Comparison of ENCODE assay signal across 16 cellular contexts in genomic region chr11:120842195-120842594, GRCh38.
A peak's percentile ranks its signal among the peaks of the same experiment; 100 is the strongest.
DNase-seq lines count a peak whose midpoint lies in the region; ATAC-seq, FAIRE-seq and TF ChIP-seq lines count a peak whose summit lies in the region.
"Had no signal": no experiment of that assay in that cellular context is flagged by ENCODE, and none has a peak within 500 bp of the region (broad histone marks: within the 10 kb centered on the region; RNA-seq: fewer than 3 reads in every experiment).

No MANE protein-coding gene starts in this region.

- no peaks in the 10 kb centered on the region for H3K79me2 ChIP-seq in H1 (ENCODE audit: control insufficient read depth in 1 of 2, insufficient read depth in 2 of 2, low read length in 2 of 2)

- no peak overlapping the region for H2BK5ac ChIP-seq in H1 (ENCODE audit: low read depth, low read length)

- H3K9me3 ChIP-seq in H1 (ENCODE audit: insufficient read depth in 2 of 2, low read depth in 1 of 2, low read length in 1 of 2), result no peaks in the 10 kb centered on the region
- H3K9me3 ChIP-seq: BLaER1 had no signal

- H3K27me3 ChIP-seq in H1 (replicated peaks in 1 of 4; ENCODE audit: control insufficient read depth in 3 of 4, extremely low read depth in 1 of 4, insufficient read depth in 3 of 4, low read length in 3 of 4), result peaks cover 0 to 2% (median 0%) of the 10 kb centered on the region in 4 experiments; a peak in 1 of 7 replicates
- H3K27me3 ChIP-seq: BLaER1 had no signal

- no peak overlapping the region for H3K4me2 ChIP-seq in H1 (ENCODE audit: insufficient read depth in 1 of 2, low read depth in 2 of 2, low read length in 2 of 2)
- H3K4me2 ChIP-seq: BLaER1, KMS-11 had no signal

- no peak overlapping the region for H3K27ac ChIP-seq in H1 (ENCODE audit: low read depth, low read length)
- H3K27ac ChIP-seq: BLaER1, KMS-11 had no signal

- no peak overlapping the region for H3K23ac ChIP-seq in H1 (ENCODE audit: insufficient read length)

- TF ChIP-seq CTCF in H1 (IDR thresholded peaks at IDR 0.05; ENCODE audit: control extremely low read depth in 1 of 3, insufficient read depth in 1 of 3, low read depth in 1 of 3, low read length in 3 of 3), result no peak

- no peak for TF ChIP-seq RAD21 in H1 (IDR thresholded peaks at IDR 0.05 in 1 of 2, conservative IDR thresholded peaks at IDR 0.05 in 1 of 2; ENCODE audit: low read depth in 2 of 2, low read length in 2 of 2)

- no peak overlapping the region for H2BK12ac ChIP-seq in H1 (ENCODE audit: low read depth, low read length)

- no peaks in the 10 kb centered on the region; the same call in 1 of the 2 replicates for H3K23me2 ChIP-seq in H1 (ENCODE audit: low read depth, low read length)

- no peak overlapping the region for H3K56ac ChIP-seq in H1 (replicated peaks; ENCODE audit: insufficient read length, low read depth, low read length)

- FAIRE-seq in H1 (lab: Jason Lieb, UNC), result no peak
- FAIRE-seq: GM12878, GM18507, H54, HTR-8/SVneo had no signal

- no peak overlapping the region for H2AK5ac ChIP-seq in H1 (ENCODE audit: low read depth, low read length)

- H2BK20ac ChIP-seq in H1 (ENCODE audit: low read length), result no peak overlapping the region

- H4K20me1 ChIP-seq in H1 (replicated peaks in 1 of 2; ENCODE audit: control insufficient read depth in 1 of 2, insufficient read depth in 2 of 2, low read length in 2 of 2), result no peaks in the 10 kb centered on the region
- H4K20me1 ChIP-seq: BLaER1 had no signal

- no peak for ATAC-seq in stimulated activated naive CD8-positive, alpha-beta T cell treated with anti-CD3 and anti-CD28 coated beads, Interleukin-15, Interleukin-2, amounts not matched to agents 100 U/mL and 50 U/mL, for 24 hours
- no peak for ATAC-seq in HG02981 (IDR thresholded peaks at IDR 0.05; ENCODE audit: unreplicated experiment)
- ATAC-seq: GM12878 had no signal

- no peak overlapping the region; the same call in 1 of the 2 replicates for H2AFZ ChIP-seq in H1 (ENCODE audit: low read length)

- H2BK15ac ChIP-seq in H1 (ENCODE audit: low read length), result no peak overlapping the region

- H3K9ac ChIP-seq in H1 (replicated peaks in 1 of 4; ENCODE audit: extremely low read depth in 1 of 4, low read depth in 3 of 4, low read length in 3 of 4), result no peak overlapping the region
- H3K9ac ChIP-seq: BLaER1, KMS-11 had no signal

- CTCF ChIA-PET in H1 (lab: Charles Lee; ENCODE audit: partially characterized antibody), result interaction anchor here (0.9 to 2.2 kb wide), 7 partner anchors 9 to 210 kb away, joined by 3 to 10 read pairs (median 3); no protein-coding TSS in a partner anchor

- no peak overlapping the region for H3K4ac ChIP-seq in H1 (replicated peaks; ENCODE audit: insufficient read length, low read depth, low read length)

- H4K8ac ChIP-seq in H1 (ENCODE audit: extremely low read depth, insufficient read depth, low read length), result no peak overlapping the region

- WGBS in H1 (ENCODE audit: extremely low coverage in 1 of 2, insufficient coverage in 1 of 2, insufficient read length in 1 of 2, insufficient replicate concordance in 2 of 2, low coverage in 1 of 2, low lambda C conversion rate in 2 of 2, missing lambda C conversion rate in 1 of 2), 2 experiments, result 89% methylated on average over 1 of the region's 1 CpG; no CpG with 5 or more reads in 1 of the 2 experiments

- POLR2A ChIA-PET in H1 (lab: Charles Lee; ENCODE audit: partially characterized antibody), result no interaction called here

- no peak for TF ChIP-seq EP300 in H1 (IDR thresholded peaks at IDR 0.05; ENCODE audit: borderline replicate concordance in 1 of 2, low read depth in 2 of 2, low read length in 2 of 2)

- H3K36me3 ChIP-seq in H1 (ENCODE audit: control insufficient read depth in 2 of 4, insufficient read depth in 4 of 4, low read length in 3 of 4), result no peaks in the 10 kb centered on the region
- H3K36me3 ChIP-seq: BLaER1 had no signal

- no peak for TF ChIP-seq POLR2A in H1 (IDR thresholded peaks at IDR 0.05; ENCODE audit: control extremely low read depth in 1 of 2, low read depth in 2 of 2, low read length in 2 of 2)

- H3K79me1 ChIP-seq in H1 (ENCODE audit: low read depth, low read length), result no peaks in the 10 kb centered on the region; the same call in 1 of the 2 replicates

- H3K4me1 ChIP-seq in H1 (replicated peaks in 1 of 4; ENCODE audit: control insufficient read depth in 3 of 4, insufficient read depth in 4 of 4, low read length in 3 of 4), result no peaks in the 10 kb centered on the region

- H3K14ac ChIP-seq in H1 (ENCODE audit: insufficient read length), result no peak overlapping the region

- no peak overlapping the region for H4K5ac ChIP-seq in H1 (ENCODE audit: insufficient read length, low read depth, low read length)

- DNase-seq in CMK (ENCODE audit: low read depth), result peak; percentile 12
- DNase-seq in EH (ENCODE audit: low read depth), result peak; percentile 2
- DNase-seq in LHCN-M2 (ENCODE audit: low read depth), result peak; percentile 3
- no peak for DNase-seq in H1 (ENCODE audit: low read depth in 1 of 2, low spot score in 2 of 2)
- DNase-seq in stimulated activated naive CD8-positive, alpha-beta T cell treated with anti-CD3 and anti-CD28 coated beads, Interleukin-15, Interleukin-2, amounts not matched to agents 100 U/mL and 50 U/mL, for 24 hours, result no peak
- DNase-seq in A172 (ENCODE audit: low spot score), result no peak
- DNase-seq: AML-193; CD8-positive, alpha-beta memory T cell; DMS53 had no signal

- no peak overlapping the region for H3K18ac ChIP-seq in H1 (ENCODE audit: extremely low read depth, low read length)

- no peak overlapping the region for H3K4me3 ChIP-seq in H1 (ENCODE audit: extremely low read depth in 1 of 4, insufficient read depth in 2 of 4, low read depth in 3 of 4, low read length in 4 of 4)
- H3K4me3 ChIP-seq: BLaER1, GM12878 had no signal

- no peak overlapping the region for H2BK120ac ChIP-seq in H1 (replicated peaks; ENCODE audit: low read depth, low read length)

- no peak overlapping the region for H4K91ac ChIP-seq in H1 (replicated peaks; ENCODE audit: insufficient read length, low read length)

TF ChIP-seq in H1, 55 proteins besides CTCF, POLR2A, EP300 and RAD21:
- TF ChIP-seq TAF7 (optimal IDR thresholded peaks at IDR 0.05; ENCODE audit: borderline replicate concordance, low read depth, low read length) (no peak), SP2 (IDR thresholded peaks at IDR 0.05; ENCODE audit: low read length) (no peak), RBBP5 (IDR thresholded peaks at IDR 0.05; ENCODE audit: borderline replicate concordance, low read depth, low read length) (no peak), SIN3A (conservative IDR thresholded peaks at IDR 0.05 in 1 of 2, IDR thresholded peaks at IDR 0.05 in 1 of 2; ENCODE audit: low read depth in 1 of 2, low read length in 2 of 2) (no peak), TAF1 (IDR thresholded peaks at IDR 0.05; ENCODE audit: low read depth, low read length) (no peak), MAFK (IDR thresholded peaks at IDR 0.05; ENCODE audit: low read depth, low read length) (no peak), BRCA1 (IDR thresholded peaks at IDR 0.05; ENCODE audit: low read depth, low read length) (no peak), USF2 (IDR thresholded peaks at IDR 0.05; ENCODE audit: low read length) (peak; percentile 35; the same call in 1 of the 2 replicates)
TF ChIP-seq in H1: peak in this region for 1.

Comparison
In these comparisons a context has a peak if more than half of its experiments do, and no peak if none do; other contexts are left out.
1. DNase-seq: peak in CMK (single experiment), EH (single experiment) and LHCN-M2 (single experiment); none in H1 (0 of 2), stimulated activated naive CD8-positive, alpha-beta T cell treated with anti-CD3 and anti-CD28 coated beads, Interleukin-15, Interleukin-2, amounts not matched to agents 100 U/mL and 50 U/mL, for 24 hours (single experiment) and A172 (single experiment).